27 cellular contexts compared by ENCODE assay signal in the genomic region with DNA sequence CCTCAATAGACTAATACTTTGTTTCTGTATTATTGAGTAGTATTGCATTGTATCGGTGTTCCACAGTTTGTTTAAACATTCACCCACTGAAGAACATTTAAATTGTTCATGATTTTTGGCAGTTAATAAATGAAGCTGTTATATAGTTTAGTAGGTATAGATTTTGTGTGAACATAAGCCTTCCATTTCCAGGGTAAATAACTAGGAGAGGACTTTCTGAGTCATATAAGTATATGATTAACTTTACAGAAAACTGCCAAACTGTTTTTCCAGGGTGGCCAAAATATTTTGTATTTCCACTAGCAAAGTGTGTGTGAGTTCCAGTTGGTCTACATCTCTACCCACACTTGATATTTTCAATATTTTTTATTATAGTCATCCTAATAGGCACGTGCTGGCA.
"Had no signal": no experiment of that assay in that cellular context is flagged by ENCODE, and none has a peak within 500 bp of the region (broad histone marks: within the 10 kb centered on the region; RNA-seq: fewer than 3 reads in every experiment).

No MANE protein-coding gene starts in this region.

- FAIRE-seq: colon, endometrium, endothelial cell of umbilical vein, frontal cortex had no signal

- H3K27ac ChIP-seq: colonic mucosa, coronary artery, epithelial cell of prostate, esophagus squamous epithelium, foreskin keratinocyte, gastroesophageal sphincter, heart left ventricle, heart right ventricle had no signal

- DNase-seq: colonic mucosa; cortex of kidney; dermis blood vessel endothelial cell; dorsolateral prefrontal cortex; effector CD4-positive, alpha-beta T cell; effector CD8-positive, alpha-beta T cell; effector memory CD4-positive, alpha-beta T cell; effector memory CD8-positive, alpha-beta T cell; endodermal cell; erythroblast; esophagus squamous epithelium; foreskin fibroblast; foreskin keratinocyte; foreskin melanocyte; gastrocnemius medialis; glutamatergic neuron; head of caudate nucleus; heart left ventricle; heart right ventricle had no signal

- H3K27me3 ChIP-seq: colonic mucosa, esophagus squamous epithelium, foreskin keratinocyte, gastrocnemius medialis, gastroesophageal sphincter, heart left ventricle, heart right ventricle had no signal

- H3K4me1 ChIP-seq: colonic mucosa, esophagus squamous epithelium, foreskin keratinocyte, gastroesophageal sphincter had no signal

- H3K36me3 ChIP-seq: colonic mucosa, esophagus squamous epithelium, gastrocnemius medialis, gastroesophageal sphincter, heart left ventricle, heart right ventricle had no signal

- ATAC-seq: effector memory CD8-positive, alpha-beta T cell; esophagus mucosa; foreskin keratinocyte; gastrocnemius medialis; gastroesophageal sphincter; heart left ventricle had no signal

- H3K9me3 ChIP-seq: colonic mucosa, esophagus squamous epithelium, gastrocnemius medialis, gastroesophageal sphincter, heart left ventricle, heart right ventricle had no signal

- H3K4me3 ChIP-seq: colonic mucosa, coronary artery, dorsolateral prefrontal cortex, esophagus squamous epithelium, gastrocnemius medialis, gastroesophageal sphincter, heart left ventricle, heart right ventricle had no signal
